In genomic region chr1:116372186-116372585, GRCh38 we compare ENCODE assay signal across 8 cellular contexts. TPM values are rescaled to one million over a fixed set of nuclear protein-coding genes. Genes with fewer than 3 reads are reported as not detected.
A peak's percentile ranks its signal among the peaks of the same experiment; 100 is the strongest.
DNase-seq lines count a peak whose midpoint lies in the region; ATAC-seq and TF ChIP-seq lines count a peak whose summit lies in the region.

No MANE protein-coding gene starts in this region.

- H3K4me2 ChIP-seq in GM23338, result peak overlapping the region; percentile 76

- H3K9me3 Mint-ChIP-seq in GM23338, result no peaks in the 10 kb centered on the region
- H3K9me3 Mint-ChIP-seq in activated CD8-positive, alpha-beta T cell treated with anti-CD3 and anti-CD28 coated beads for 36 hours, result no peaks in the 10 kb centered on the region

- no peaks in the 10 kb centered on the region; the same call in 2 of the 3 replicates for H3K36me3 Mint-ChIP-seq in GM23338 (ENCODE audit: low read depth)
- H3K36me3 Mint-ChIP-seq in activated CD8-positive, alpha-beta T cell treated with anti-CD3 and anti-CD28 coated beads for 36 hours (ENCODE audit: low read depth), result peaks cover 22% of the 10 kb centered on the region

- intact Hi-C loops in activated CD8-positive, alpha-beta T cell treated with anti-CD3 and anti-CD28 coated beads for 36 hours (cut with micrococcal nuclease), result loop anchor here (10.0 kb wide), 1 partner anchor 383 kb away; the partner anchor contains the start of gene CD2

- H3K79me2 ChIP-seq in GM23338 (replicated peaks; ENCODE audit: insufficient read depth), result peaks cover 34% of the 10 kb centered on the region

- H3K27me3 ChIP-seq in GM23338 (ENCODE audit: insufficient read depth), result peaks cover 19% of the 10 kb centered on the region
- no peaks in the 10 kb centered on the region for H3K27me3 ChIP-seq in right atrium auricular region

- H3F3A ChIP-seq in GM23338 (replicated peaks; ENCODE audit: low read depth), result no peaks in the 10 kb centered on the region

- POLR2A ChIA-PET in activated CD8-positive, alpha-beta T cell treated with anti-CD3 and anti-CD28 coated beads for 36 hours (lab: Charles Lee), result interaction anchor here (1.0 to 1.7 kb wide), 2 partner anchors 46 to 47 kb away, joined by 3 to 11 read pairs; no protein-coding TSS in a partner anchor

- CTCF ChIA-PET in activated CD8-positive, alpha-beta T cell treated with anti-CD3 and anti-CD28 coated beads for 36 hours (lab: Charles Lee), result interaction anchor here (1.1 to 3.1 kb wide), 4 partner anchors 10 to 233 kb away, joined by 3 to 12 read pairs (median 6); no protein-coding TSS in a partner anchor

- DNase-seq in GM23338 (ENCODE audit: low spot score) (peak; percentile 78), right atrium auricular region (ENCODE audit: low spot score) (no peak), skeletal muscle cell (ENCODE audit: low read depth) (no peak), hypothalamus (lab: John Stamatoyannopoulos, UW) (no peak)
- no peak for DNase-seq in activated CD8-positive, alpha-beta T cell treated with anti-CD3 and anti-CD28 coated beads for 36 hours
- no peak for DNase-seq in stimulated activated CD4-positive, alpha-beta T cell treated with anti-CD3 and anti-CD28 coated beads, Interleukin-1b, Interleukin-23, amount 100 ng/mL, for 48 hours
- DNase-seq in stimulated activated CD4-positive, alpha-beta T cell treated with anti-CD3 and anti-CD28 coated beads, Interleukin-12 subunit alpha, Interleukin-12 subunit beta, amount 100 ng/mL, for 4 hours, result no peak

- H3K27ac ChIP-seq in GM23338 (ENCODE audit: low read depth) (peak overlapping the region; percentile 83; the same call in 1 of the 2 replicates), right atrium auricular region (peak overlapping the region; percentile 90 to 98)

- no peaks in the 10 kb centered on the region for H3K9me3 ChIP-seq in right atrium auricular region

- H3K27me3 Mint-ChIP-seq in GM23338 (ENCODE audit: insufficient read depth, low read depth, poor library complexity), result peaks cover 14% of the 10 kb centered on the region
- peaks cover 2% of the 10 kb centered on the region for H3K27me3 Mint-ChIP-seq in activated CD8-positive, alpha-beta T cell treated with anti-CD3 and anti-CD28 coated beads for 36 hours

- H3K27ac Mint-ChIP-seq in GM23338, result peak overlapping the region; percentile 89
- H3K27ac Mint-ChIP-seq in activated CD8-positive, alpha-beta T cell treated with anti-CD3 and anti-CD28 coated beads for 36 hours, result peak overlapping the region; percentile 49

- H3K4me1 ChIP-seq in GM23338 (ENCODE audit: insufficient read depth), result peaks cover 37% of the 10 kb centered on the region
- peaks cover 0 to 41% of the 10 kb centered on the region in 2 donors for H3K4me1 ChIP-seq in right atrium auricular region

- H3K9me2 ChIP-seq in GM23338 (ENCODE audit: insufficient read depth), result peaks cover 4% of the 10 kb centered on the region

- H3K36me3 ChIP-seq in GM23338 (ENCODE audit: insufficient read depth) (no peaks in the 10 kb centered on the region), right atrium auricular region (no peaks in the 10 kb centered on the region)

- H3K4me1 Mint-ChIP-seq in GM23338, result peaks cover 38% of the 10 kb centered on the region
- peaks cover 31% of the 10 kb centered on the region for H3K4me1 Mint-ChIP-seq in activated CD8-positive, alpha-beta T cell treated with anti-CD3 and anti-CD28 coated beads for 36 hours (ENCODE audit: low read depth)

- peaks cover 27% of the 10 kb centered on the region for H4K20me1 ChIP-seq in GM23338 (replicated peaks; ENCODE audit: insufficient read depth)

- H3K4me3 ChIP-seq in GM23338 (peak overlapping the region; percentile 92), right atrium auricular region (peak overlapping the region; percentile 90), skeletal muscle cell (ENCODE audit: low read depth, low read length) (peak overlapping the region; percentile 92)

- no peak for TF ChIP-seq CTCF in GM23338 (conservative IDR thresholded peaks at IDR 0.05; ENCODE audit: low read depth in 2 of 2)
- no peak for TF ChIP-seq CTCF in activated CD8-positive, alpha-beta T cell treated with anti-CD3 and anti-CD28 coated beads for 36 hours (IDR thresholded peaks at IDR 0.05)
- no peak for TF ChIP-seq CTCF in right atrium auricular region (IDR thresholded peaks at IDR 0.05)

- peak overlapping the region; percentile 81 for H3K4me3 Mint-ChIP-seq in GM23338
- peak overlapping the region; percentile 71 for H3K4me3 Mint-ChIP-seq in activated CD8-positive, alpha-beta T cell treated with anti-CD3 and anti-CD28 coated beads for 36 hours

- peak; percentile 5 for ATAC-seq in GM23338
- ATAC-seq in activated CD8-positive, alpha-beta T cell treated with anti-CD3 and anti-CD28 coated beads for 36 hours, result no peak
- ATAC-seq in HG03469 (IDR thresholded peaks at IDR 0.05; ENCODE audit: unreplicated experiment), result no peak

- peak overlapping the region; percentile 12; the same call in 1 of the 2 replicates for H2AFZ ChIP-seq in GM23338

TF ChIP-seq in GM23338, 12 proteins besides CTCF, POLR2A, EP300 and RAD21 (continues in another document):
- TF ChIP-seq POLR2AphosphoS5 (IDR thresholded peaks at IDR 0.05; ENCODE audit: low read depth) (no peak), EZH2phosphoT487 (IDR thresholded peaks at IDR 0.05; ENCODE audit: unreplicated experiment) (no peak), JUNB (IDR thresholded peaks at IDR 0.05; ENCODE audit: unreplicated experiment) (no peak), ZNF114 (CRISPR knock-in tag; IDR thresholded peaks at IDR 0.05) (no peak), CREB1 (CRISPR knock-in tag; IDR thresholded peaks at IDR 0.05; ENCODE audit: low read depth) (no peak), REST (IDR thresholded peaks at IDR 0.05; ENCODE audit: unreplicated experiment) (no peak), ZNF331 (CRISPR knock-in tag; IDR thresholded peaks at IDR 0.05; ENCODE audit: low read depth) (no peak), STAT1 (IDR thresholded peaks at IDR 0.05; ENCODE audit: unreplicated experiment) (no peak)

RNA-seq across cellular contexts. Expression of gene ATP1A1, which starts 0.9 kb away (rescaled TPM):
- 174 and 202 TPM in 2 replicates for total RNA-seq in GM23338 (2014; rRNA removed; shearing (Covaris generic))
- polyA plus RNA-seq in GM23338 (2016; fragmentation: Nextera tagmentation; extraction: Ambion mirVana), result 114 and 117 TPM in 2 replicates
- 100 to 1,000 TPM; 201 to 202 TPM for total RNA-seq in activated CD8-positive, alpha-beta T cell treated with anti-CD3 and anti-CD28 coated beads for 36 hours
- total RNA-seq in right atrium auricular region, result 100 to 1,000 TPM; 148 to 256 TPM
